17 cellular contexts compared by ENCODE assay signal in the genomic region with DNA sequence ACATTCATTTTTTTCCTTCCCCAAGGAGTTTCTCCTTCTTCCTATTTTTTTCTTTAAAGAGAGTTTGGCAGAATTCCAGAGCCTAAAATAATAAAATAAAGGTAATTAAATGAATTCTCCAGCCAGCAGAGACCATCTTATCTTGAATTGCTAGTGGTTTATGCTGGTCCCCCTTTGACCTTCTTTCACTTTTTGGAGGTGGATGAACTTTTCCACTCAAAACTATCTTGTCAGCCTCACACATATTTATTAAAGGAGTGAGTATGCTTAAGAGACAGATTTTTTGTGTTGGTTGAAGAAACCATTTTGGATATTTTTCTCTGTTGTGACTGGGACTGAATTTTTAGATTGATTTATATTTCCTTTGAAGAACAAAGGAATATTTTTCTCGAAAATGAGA.
"Had no signal": no experiment of that assay in that cellular context is flagged by ENCODE, and none has a peak within 500 bp of the region (broad histone marks: within the 10 kb centered on the region; RNA-seq: fewer than 3 reads in every experiment).

No MANE protein-coding gene starts in this region.

- H3K36me3 ChIP-seq: brain microvascular endothelial cell, esophagus squamous epithelium, heart left ventricle, prostate gland, right lobe of liver, upper lobe of right lung had no signal

- H3K27ac ChIP-seq: brain microvascular endothelial cell, esophagus squamous epithelium, heart left ventricle, prostate gland, right lobe of liver, upper lobe of right lung had no signal

- H3K4me3 Mint-ChIP-seq: naive B cell had no signal

- DNase-seq: activated CD4-positive, alpha-beta T cell treated with anti-CD3 and anti-CD28 coated beads for 1 hour; activated CD4-positive, alpha-beta T cell treated with anti-CD3 and anti-CD28 coated beads, Interleukin-2, amount 50 U/mL, for 4 hours; activated naive CD4-positive, alpha-beta T cell; activated T-cell treated with anti-CD3 and anti-CD28 coated beads for 4 hours; anterior cingulate cortex; brain microvascular endothelial cell; dorsolateral prefrontal cortex; esophagus squamous epithelium; foreskin melanocyte; heart left ventricle; left colon; naive B cell; right lobe of liver; stimulated activated naive CD8-positive, alpha-beta T cell treated with anti-CD3 and anti-CD28 coated beads, Interleukin-15, Interleukin-2, amounts not matched to agents 100 U/mL and 50 U/mL, for 24 hours; SW 1271; upper lobe of right lung had no signal

- H3K9me3 ChIP-seq: esophagus squamous epithelium, prostate gland, right lobe of liver, upper lobe of right lung had no signal

- H3K9me3 Mint-ChIP-seq: naive B cell had no signal

- H3K27me3 ChIP-seq: brain microvascular endothelial cell, dorsolateral prefrontal cortex, esophagus squamous epithelium, heart left ventricle, right lobe of liver, upper lobe of right lung had no signal

- ATAC-seq: heart left ventricle; right lobe of liver; stimulated activated naive CD8-positive, alpha-beta T cell treated with anti-CD3 and anti-CD28 coated beads, Interleukin-15, Interleukin-2, amounts not matched to agents 100 U/mL and 50 U/mL, for 24 hours; upper lobe of right lung had no signal

- H3K27me3 Mint-ChIP-seq: naive B cell had no signal

- H3K4me3 ChIP-seq: dorsolateral prefrontal cortex, esophagus squamous epithelium, heart left ventricle, prostate gland, right lobe of liver, upper lobe of right lung had no signal
